Comparison of ENCODE assay signal across 1 cellular context in the genomic region with DNA sequence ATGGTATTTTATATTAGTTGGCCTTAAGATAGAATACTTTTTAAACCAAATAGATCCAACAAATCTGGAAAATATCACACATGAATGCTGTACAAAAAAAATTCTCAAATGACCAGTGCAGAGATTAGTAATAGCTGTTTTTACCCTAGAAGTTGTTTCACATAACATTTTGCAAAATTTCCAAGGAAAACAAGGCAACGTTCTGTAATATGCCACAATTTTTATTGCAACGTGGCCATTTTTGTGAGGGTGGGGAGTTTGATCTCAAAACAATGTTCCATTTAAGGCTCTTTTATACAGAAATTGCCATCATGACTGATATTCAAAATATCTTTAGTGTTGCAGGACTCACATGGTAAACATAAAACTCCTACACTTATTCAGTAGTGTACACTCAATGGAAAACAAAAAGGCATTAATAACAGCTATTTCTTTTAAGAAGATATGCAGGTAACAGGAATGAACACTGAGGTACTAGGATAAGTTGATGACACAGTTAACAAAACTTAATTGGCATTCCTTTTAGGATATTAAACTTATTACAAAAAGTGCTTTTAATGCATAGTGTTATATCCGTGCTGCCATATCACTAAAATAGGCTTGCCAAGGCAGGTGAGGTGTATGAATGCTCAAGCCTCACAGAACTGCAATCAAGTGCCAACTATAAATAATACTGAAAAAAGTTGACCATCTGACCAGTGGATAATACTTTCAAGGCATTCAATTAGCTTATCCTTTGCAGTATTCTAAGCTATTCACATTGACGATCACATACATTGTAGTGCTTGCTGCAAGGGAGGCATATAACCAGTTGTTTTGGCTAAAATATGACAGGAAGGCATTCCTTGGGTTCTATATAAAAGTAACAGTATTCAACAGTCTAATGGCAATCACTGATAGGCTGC.
TF ChIP-seq lines count a peak whose summit lies in the region.

No MANE protein-coding gene starts in this region.

TF ChIP-seq in K562, 482 proteins besides CTCF, POLR2A, EP300 and RAD21:
- TF ChIP-seq, protein P1, sequence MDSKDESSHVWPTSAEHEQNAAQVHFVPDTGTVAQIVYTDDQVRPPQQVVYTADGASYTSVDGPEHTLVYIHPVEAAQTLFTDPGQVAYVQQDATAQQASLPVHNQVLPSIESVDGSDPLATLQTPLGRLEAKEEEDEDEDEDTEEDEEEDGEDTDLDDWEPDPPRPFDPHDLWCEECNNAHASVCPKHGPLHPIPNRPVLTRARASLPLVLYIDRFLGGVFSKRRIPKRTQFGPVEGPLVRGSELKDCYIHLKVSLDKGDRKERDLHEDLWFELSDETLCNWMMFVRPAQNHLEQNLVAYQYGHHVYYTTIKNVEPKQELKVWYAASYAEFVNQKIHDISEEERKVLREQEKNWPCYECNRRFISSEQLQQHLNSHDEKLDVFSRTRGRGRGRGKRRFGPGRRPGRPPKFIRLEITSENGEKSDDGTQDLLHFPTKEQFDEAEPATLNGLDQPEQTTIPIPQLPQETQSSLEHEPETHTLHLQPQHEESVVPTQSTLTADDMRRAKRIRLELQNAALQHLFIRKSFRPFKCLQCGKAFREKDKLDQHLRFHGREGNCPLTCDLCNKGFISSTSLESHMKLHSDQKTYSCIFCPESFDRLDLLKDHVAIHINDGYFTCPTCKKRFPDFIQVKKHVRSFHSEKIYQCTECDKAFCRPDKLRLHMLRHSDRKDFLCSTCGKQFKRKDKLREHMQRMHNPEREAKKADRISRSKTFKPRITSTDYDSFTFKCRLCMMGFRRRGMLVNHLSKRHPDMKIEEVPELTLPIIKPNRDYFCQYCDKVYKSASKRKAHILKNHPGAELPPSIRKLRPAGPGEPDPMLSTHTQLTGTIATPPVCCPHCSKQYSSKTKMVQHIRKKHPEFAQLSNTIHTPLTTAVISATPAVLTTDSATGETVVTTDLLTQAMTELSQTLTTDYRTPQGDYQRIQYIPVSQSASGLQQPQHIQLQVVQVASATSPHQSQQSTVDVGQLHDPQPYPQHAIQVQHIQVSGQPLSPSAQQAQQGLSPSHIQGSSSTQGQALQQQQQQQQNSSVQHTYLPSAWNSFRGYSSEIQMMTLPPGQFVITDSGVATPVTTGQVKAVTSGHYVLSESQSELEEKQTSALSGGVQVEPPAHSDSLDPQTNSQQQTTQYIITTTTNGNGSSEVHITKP (IDR thresholded peaks at IDR 0.05; ENCODE audit: partially characterized antibody), result no peak
- no peak for TF ChIP-seq MEF2A (IDR thresholded peaks at IDR 0.05; ENCODE audit: control insufficient read depth, low read depth, low read length)
- TF ChIP-seq, protein P2, sequence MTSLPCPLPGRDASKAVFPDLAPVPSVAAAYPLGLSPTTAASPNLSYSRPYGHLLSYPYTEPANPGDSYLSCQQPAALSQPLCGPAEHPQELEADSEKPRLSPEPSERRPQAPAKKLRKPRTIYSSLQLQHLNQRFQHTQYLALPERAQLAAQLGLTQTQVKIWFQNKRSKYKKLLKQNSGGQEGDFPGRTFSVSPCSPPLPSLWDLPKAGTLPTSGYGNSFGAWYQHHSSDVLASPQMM (CRISPR knock-in tag; IDR thresholded peaks at IDR 0.05), result no peak
- TF ChIP-seq BACH1 (tag; IDR thresholded peaks at IDR 0.05), result no peak
- TF ChIP-seq SMARCA5 (IDR thresholded peaks at IDR 0.05), result no peak
- TF ChIP-seq, protein P3, sequence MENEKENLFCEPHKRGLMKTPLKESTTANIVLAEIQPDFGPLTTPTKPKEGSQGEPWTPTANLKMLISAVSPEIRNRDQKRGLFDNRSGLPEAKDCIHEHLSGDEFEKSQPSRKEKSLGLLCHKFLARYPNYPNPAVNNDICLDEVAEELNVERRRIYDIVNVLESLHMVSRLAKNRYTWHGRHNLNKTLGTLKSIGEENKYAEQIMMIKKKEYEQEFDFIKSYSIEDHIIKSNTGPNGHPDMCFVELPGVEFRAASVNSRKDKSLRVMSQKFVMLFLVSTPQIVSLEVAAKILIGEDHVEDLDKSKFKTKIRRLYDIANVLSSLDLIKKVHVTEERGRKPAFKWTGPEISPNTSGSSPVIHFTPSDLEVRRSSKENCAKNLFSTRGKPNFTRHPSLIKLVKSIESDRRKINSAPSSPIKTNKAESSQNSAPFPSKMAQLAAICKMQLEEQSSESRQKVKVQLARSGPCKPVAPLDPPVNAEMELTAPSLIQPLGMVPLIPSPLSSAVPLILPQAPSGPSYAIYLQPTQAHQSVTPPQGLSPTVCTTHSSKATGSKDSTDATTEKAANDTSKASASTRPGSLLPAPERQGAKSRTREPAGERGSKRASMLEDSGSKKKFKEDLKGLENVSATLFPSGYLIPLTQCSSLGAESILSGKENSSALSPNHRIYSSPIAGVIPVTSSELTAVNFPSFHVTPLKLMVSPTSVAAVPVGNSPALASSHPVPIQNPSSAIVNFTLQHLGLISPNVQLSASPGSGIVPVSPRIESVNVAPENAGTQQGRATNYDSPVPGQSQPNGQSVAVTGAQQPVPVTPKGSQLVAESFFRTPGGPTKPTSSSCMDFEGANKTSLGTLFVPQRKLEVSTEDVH (IDR thresholded peaks at IDR 0.05; ENCODE audit: low read depth, partially characterized antibody), result no peak
- TF ChIP-seq SIN3A (IDR thresholded peaks at IDR 0.05; ENCODE audit: borderline replicate concordance in 2 of 2, control insufficient read depth in 1 of 2, low read depth in 2 of 2, low read length in 2 of 2), result no peak
- TF ChIP-seq, protein P4, sequence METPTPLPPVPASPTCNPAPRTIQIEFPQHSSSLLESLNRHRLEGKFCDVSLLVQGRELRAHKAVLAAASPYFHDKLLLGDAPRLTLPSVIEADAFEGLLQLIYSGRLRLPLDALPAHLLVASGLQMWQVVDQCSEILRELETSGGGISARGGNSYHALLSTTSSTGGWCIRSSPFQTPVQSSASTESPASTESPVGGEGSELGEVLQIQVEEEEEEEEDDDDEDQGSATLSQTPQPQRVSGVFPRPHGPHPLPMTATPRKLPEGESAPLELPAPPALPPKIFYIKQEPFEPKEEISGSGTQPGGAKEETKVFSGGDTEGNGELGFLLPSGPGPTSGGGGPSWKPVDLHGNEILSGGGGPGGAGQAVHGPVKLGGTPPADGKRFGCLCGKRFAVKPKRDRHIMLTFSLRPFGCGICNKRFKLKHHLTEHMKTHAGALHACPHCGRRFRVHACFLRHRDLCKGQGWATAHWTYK (CRISPR knock-in tag; IDR thresholded peaks at IDR 0.05), result no peak
- TF ChIP-seq ZBTB17 (CRISPR knock-in tag; IDR thresholded peaks at IDR 0.05), result no peak
